In genomic region chr3:194689493-194689901, GRCh38 we compare ENCODE assay signal across 9 cellular contexts. TPM values are rescaled to one million over a fixed set of nuclear protein-coding genes. Genes with fewer than 3 reads are reported as not detected.
A peak's percentile ranks its signal among the peaks of the same experiment; 100 is the strongest.
DNase-seq lines count a peak whose midpoint lies in the region; ATAC-seq, FAIRE-seq and TF ChIP-seq lines count a peak whose summit lies in the region.
"Had no signal": no experiment of that assay in that cellular context is flagged by ENCODE, and none has a peak within 500 bp of the region (broad histone marks: within the 10 kb centered on the region; RNA-seq: fewer than 3 reads in every experiment).

No MANE protein-coding gene starts in this region.

- peaks cover 8% of the 10 kb centered on the region for H3K27me3 Mint-ChIP-seq in HFFc6 (ENCODE audit: insufficient read depth)
- no peaks in the 10 kb centered on the region for H3K27me3 Mint-ChIP-seq in natural killer cell (ENCODE audit: low read depth in 2 of 2)

- peak overlapping the region; percentile 54 for H3K4me3 Mint-ChIP-seq in HFFc6
- peak overlapping the region; percentile 93 for H3K4me3 Mint-ChIP-seq in natural killer cell

- TF ChIP-seq CTCF in HFFc6 (IDR thresholded peaks at IDR 0.05) (no peak), K562 (IDR thresholded peaks at IDR 0.05 in 2 of 3, conservative IDR thresholded peaks at IDR 0.05 in 1 of 3; ENCODE audit: insufficient read depth in 2 of 3, low read depth in 1 of 3, low read length in 3 of 3) (no peak), natural killer cell (IDR thresholded peaks at IDR 0.05) (no peak)

- no peaks in the 10 kb centered on the region for H3K9me1 ChIP-seq in K562 (ENCODE audit: control insufficient read depth, insufficient read depth, low read length)

- H3K36me3 Mint-ChIP-seq in HFFc6 (ENCODE audit: low read depth) (peaks cover 7% of the 10 kb centered on the region; the same call in 1 of the 2 replicates), natural killer cell (no peaks in the 10 kb centered on the region)

- H3K4me2 ChIP-seq in BLaER1 (peak overlapping the region; percentile 100), K562 (ENCODE audit: insufficient read depth, low read length) (no peak overlapping the region)

- H3K4me1 ChIP-seq in BLaER1 (peaks cover 81% of the 10 kb centered on the region), K562 (replicated peaks in 1 of 2; ENCODE audit: control insufficient read depth in 2 of 2, insufficient read depth in 2 of 2, low read length in 2 of 2) (peaks cover 0 to 16% of the 10 kb centered on the region in 2 experiments; a peak in 3 of 5 replicates)

- no peak for FAIRE-seq in K562 (lab: Jason Lieb, UNC)

- no peak for TF ChIP-seq RAD21 in K562 (CRISPR knock-in tag; conservative IDR thresholded peaks at IDR 0.05 in 1 of 2, IDR thresholded peaks at IDR 0.05 in 1 of 2)

- in situ Hi-C loops in K562 (cut with MboI): loop anchor here (10.0 kb wide), 2 partner anchors 415 to 835 kb away; no protein-coding TSS in a partner anchor

- POLR2A ChIA-PET in K562 (lab: Yijun Ruan, JAX): no interaction called here

- no peak for TF ChIP-seq EP300 in K562 (IDR thresholded peaks at IDR 0.05; ENCODE audit: low read length)

- no TSS peak for BruUV-seq in K562 (replicated peaks; lab: Mats Ljungman, UMichigan)

- H3K4me1 Mint-ChIP-seq in HFFc6 (ENCODE audit: low read depth): peaks cover 44% of the 10 kb centered on the region
- peaks cover 67 to 73% of the 10 kb centered on the region in 2 donors for H3K4me1 Mint-ChIP-seq in natural killer cell

- no peak for ATAC-seq in K562
- ATAC-seq in natural killer cell: peak; percentile 27 to 42 (median 42)
- ATAC-seq in GM21717 (IDR thresholded peaks at IDR 0.05; ENCODE audit: unreplicated experiment): no peak
- no peak for ATAC-seq in GM21825 (IDR thresholded peaks at IDR 0.05; ENCODE audit: unreplicated experiment)
- ATAC-seq in GM18502 (IDR thresholded peaks at IDR 0.05; ENCODE audit: poor library complexity, unreplicated experiment): no peak

- H2AFZ ChIP-seq in K562 (ENCODE audit: low read depth, low read length): no peak overlapping the region

- no peaks in the 10 kb centered on the region for H3K36me3 ChIP-seq in BLaER1
- H3K36me3 ChIP-seq in K562 (ENCODE audit: control insufficient read depth, insufficient read depth, low read length): no peaks in the 10 kb centered on the region

- no peaks in the 10 kb centered on the region for H3K9me3 Mint-ChIP-seq in HFFc6
- H3K9me3 Mint-ChIP-seq in natural killer cell: no peaks in the 10 kb centered on the region

- H3K9ac ChIP-seq in BLaER1 (peak overlapping the region; percentile 89), K562 (ENCODE audit: insufficient read depth in 1 of 2, low read depth in 2 of 2, low read length in 2 of 2) (no peak overlapping the region)

- H3K27ac ChIP-seq in BLaER1 (peak overlapping the region; percentile 87), K562 (ENCODE audit: extremely low read depth, low read depth, low read length) (no peak overlapping the region)

- no peaks in the 10 kb centered on the region for H3K79me2 ChIP-seq in K562 (ENCODE audit: control insufficient read depth, insufficient read depth, low read length)

- no peaks in the 10 kb centered on the region for H3K9me3 ChIP-seq in BLaER1
- H3K9me3 ChIP-seq in K562 (replicated peaks; ENCODE audit: control insufficient read depth, insufficient read depth, low read depth, low read length): no peaks in the 10 kb centered on the region

- DNase-seq in HFFc6 (no peak), K562 (ENCODE audit: extremely low read depth in 1 of 4, low spot score in 3 of 4) (no peak), natural killer cell (peak; percentile 59), NCI-H82 (lab: John Stamatoyannopoulos, UW) (no peak)
- DNase-seq: NCI-H774 had no signal

- intact Hi-C loops in K562 (cut with micrococcal nuclease): loop anchor here (10.0 kb wide), 1 partner anchor 265 kb away; no protein-coding TSS in a partner anchor
- intact Hi-C loops in natural killer cell (cut with micrococcal nuclease): loop anchor here (5.0 kb wide), 2 partner anchors 753 to 853 kb away; partner anchors contain the start of genes ACAP2 and PPP1R2

- WGBS in K562 (ENCODE audit: insufficient coverage, low coverage, missing lambda C conversion rate): 40% methylated on average over 9 of the region's 9 CpGs

- H3K4me3 ChIP-seq in BLaER1: peak overlapping the region; percentile 94
- H3K4me3 ChIP-seq in K562: no peak overlapping the region

- H3K27me3 ChIP-seq in BLaER1 (no peaks in the 10 kb centered on the region), K562 (ENCODE audit: control insufficient read depth in 2 of 2, insufficient read depth in 2 of 2, low read length in 2 of 2) (peaks cover 0 to 37% of the 10 kb centered on the region in 2 experiments; a peak in 3 of 5 replicates)

- CTCF ChIA-PET in K562 (lab: Yijun Ruan, JAX; ENCODE audit: low intra/inter-chr PET ratio): no interaction called here

- no peak for TF ChIP-seq POLR2A in K562 (conservative IDR thresholded peaks at IDR 0.05)

- peaks cover 19% of the 10 kb centered on the region for H4K20me1 ChIP-seq in BLaER1
- H4K20me1 ChIP-seq in K562 (replicated peaks; ENCODE audit: control insufficient read depth, insufficient read depth, low read length): no peaks in the 10 kb centered on the region

- H3K27ac Mint-ChIP-seq in HFFc6 (peak overlapping the region; percentile 42; the same call in 1 of the 2 replicates), natural killer cell (peak overlapping the region; percentile 89 to 98)

RNA-seq across cellular contexts. Expression of gene FAM43A, which starts 3.8 kb away (rescaled TPM):
- 10 to 100 TPM; 10.6 to 28.5 (median 11.6) TPM for total RNA-seq in HFFc6 (2021; fragmentation: NEBNext Ultra II Directional; extraction: Animal tissue kit (Norgen Biotek cat#: 25700))
- total RNA-seq in K562 (2011; cell fraction: chromatin; rRNA removed; ENCODE audit: low replicate concordance): 1.8 TPM in 1 of 2 replicates, not detected in the other
- total RNA-seq in K562 (2011; cell fraction: nucleolus; rRNA removed): 1.1 and 2.3 TPM in 2 replicates
- total RNA-seq in K562 (2011; cell fraction: nucleoplasm; rRNA removed): 0.46 and 0.73 TPM in 2 replicates
- total RNA-seq in K562 (2014; rRNA removed) (0.45 and 0.54 TPM in 2 replicates), K562 (2014; rRNA removed; fragmentation: Illumina TruSeq; extraction: Trizol) (0.16 and 0.18 TPM in 2 replicates), K562 (2015; rRNA removed; fragmentation: Illumina TruSeq; extraction: Trizol) (0.07 and 0.15 TPM in 2 replicates), K562 (2021) (0.74 and 1.2 TPM in 2 replicates), natural killer cell (10 to 100 TPM; 13.2 to 35.2 (median 21.6) TPM)
- polyA plus RNA-seq in K562 (2011; rRNA removed) (0.60 and 0.61 TPM in 2 replicates), K562 (2014; fragmentation: Illumina TruSeq; extraction: Trizol) (0.18 and 0.21 TPM in 2 replicates), K562 (2014; fragmentation: Nextera tagmentation; extraction: Ambion mirVana) (under 1 TPM; 0.03 to 0.04 TPM), K562 (2014; rRNA removed) (0.56 and 0.76 TPM in 2 replicates)
- 0.69 and 3.2 TPM in 2 replicates for polyA plus RNA-seq in K562 (2011; cell fraction: cytosol; rRNA removed)
- polyA plus RNA-seq in K562 (2011; cell fraction: nucleus; rRNA removed): 2.0 and 5.0 TPM in 2 replicates
- 1.0 and 1.5 TPM in 2 replicates for polyA plus RNA-seq in K562 (2012)
- 0.15 and 0.28 TPM in 2 replicates for polyA minus RNA-seq in K562 (2011; rRNA and poly(A)+ RNA removed)
- 0.55 and 1.0 TPM in 2 replicates for polyA minus RNA-seq in K562 (2011; cell fraction: cytosol; rRNA and poly(A)+ RNA removed)
- 1.3 and 1.7 TPM in 2 replicates for polyA minus RNA-seq in K562 (2011; cell fraction: nucleus; rRNA and poly(A)+ RNA removed)

RNA-seq across cellular contexts. Expression of gene LSG1, which starts 17.5 kb away (rescaled TPM):
- total RNA-seq in HFFc6 (2021; fragmentation: NEBNext Ultra II Directional; extraction: Animal tissue kit (Norgen Biotek cat#: 25700)): 10 to 100 TPM; 26.4 to 31.7 (median 29.3) TPM
- total RNA-seq in K562 (2011; cell fraction: chromatin; rRNA removed; ENCODE audit: low replicate concordance): 63.6 and 106 TPM in 2 replicates
- 56.9 and 58.4 TPM in 2 replicates for total RNA-seq in K562 (2011; cell fraction: nucleolus; rRNA removed)
- total RNA-seq in K562 (2011; cell fraction: nucleoplasm; rRNA removed): 51.1 and 71.5 TPM in 2 replicates
- total RNA-seq in K562 (2014; rRNA removed) (45.4 and 59.8 TPM in 2 replicates), K562 (2014; rRNA removed; fragmentation: Illumina TruSeq; extraction: Trizol) (56.5 and 59.8 TPM in 2 replicates), K562 (2015; rRNA removed; fragmentation: Illumina TruSeq; extraction: Trizol) (68.4 and 73.7 TPM in 2 replicates), K562 (2021) (35.2 and 37.9 TPM in 2 replicates), natural killer cell (10 to 100 TPM; 56.4 to 67.6 (median 64.9) TPM)
- polyA plus RNA-seq in K562 (2011; rRNA removed) (50.5 and 55.7 TPM in 2 replicates), K562 (2014; fragmentation: Illumina TruSeq; extraction: Trizol) (49.4 and 55.5 TPM in 2 replicates), K562 (2014; fragmentation: Nextera tagmentation; extraction: Ambion mirVana) (10 to 100 TPM; 14.9 to 23.0 TPM), K562 (2014; rRNA removed) (39.5 and 46.7 TPM in 2 replicates)
- polyA plus RNA-seq in K562 (2011; cell fraction: cytosol; rRNA removed): 21.2 and 29.8 TPM in 2 replicates
- 58.3 and 70.1 TPM in 2 replicates for polyA plus RNA-seq in K562 (2011; cell fraction: nucleus; rRNA removed)
- polyA plus RNA-seq in K562 (2012): 21.9 and 36.2 TPM in 2 replicates
- 71.0 and 90.5 TPM in 2 replicates for polyA minus RNA-seq in K562 (2011; rRNA and poly(A)+ RNA removed)
- 29.7 and 38.5 TPM in 2 replicates for polyA minus RNA-seq in K562 (2011; cell fraction: cytosol; rRNA and poly(A)+ RNA removed)
- 41.5 and 62.8 TPM in 2 replicates for polyA minus RNA-seq in K562 (2011; cell fraction: nucleus; rRNA and poly(A)+ RNA removed)

RNA-seq across cellular contexts. Expression of gene TMEM44, which starts 56.3 kb away (rescaled TPM):
- 10 to 100 TPM; 11.8 to 14.0 (median 13.2) TPM for total RNA-seq in HFFc6 (2021; fragmentation: NEBNext Ultra II Directional; extraction: Animal tissue kit (Norgen Biotek cat#: 25700))
- total RNA-seq in K562 (2011; cell fraction: chromatin; rRNA removed; ENCODE audit: low replicate concordance): 57.1 and 107 TPM in 2 replicates
- total RNA-seq in K562 (2011; cell fraction: nucleolus; rRNA removed): 59.7 and 67.4 TPM in 2 replicates
- total RNA-seq in K562 (2011; cell fraction: nucleoplasm; rRNA removed): 57.2 and 61.1 TPM in 2 replicates
- total RNA-seq in K562 (2014; rRNA removed) (13.1 and 13.8 TPM in 2 replicates), K562 (2014; rRNA removed; fragmentation: Illumina TruSeq; extraction: Trizol) (6.0 and 7.2 TPM in 2 replicates), K562 (2015; rRNA removed; fragmentation: Illumina TruSeq; extraction: Trizol) (7.5 TPM in 2 replicates), K562 (2021) (16.9 and 18.1 TPM in 2 replicates), natural killer cell (1 to 10 TPM; 2.1 to 3.0 (median 2.8) TPM)
- polyA plus RNA-seq in K562 (2011; rRNA removed) (13.5 and 14.5 TPM in 2 replicates), K562 (2014; fragmentation: Illumina TruSeq; extraction: Trizol) (11.3 and 12.4 TPM in 2 replicates), K562 (2014; fragmentation: Nextera tagmentation; extraction: Ambion mirVana) (1 to 10 TPM in 1 of 2 experiments, under 1 TPM in 1; 0.53 to 1.7 TPM), K562 (2014; rRNA removed) (15.5 and 16.2 TPM in 2 replicates)
- 11.8 and 16.3 TPM in 2 replicates for polyA plus RNA-seq in K562 (2011; cell fraction: cytosol; rRNA removed)
- 44.6 and 76.9 TPM in 2 replicates for polyA plus RNA-seq in K562 (2011; cell fraction: nucleus; rRNA removed)
- 9.8 and 17.5 TPM in 2 replicates for polyA plus RNA-seq in K562 (2012)
- 9.1 and 13.7 TPM in 2 replicates for polyA minus RNA-seq in K562 (2011; rRNA and poly(A)+ RNA removed)
- polyA minus RNA-seq in K562 (2011; cell fraction: cytosol; rRNA and poly(A)+ RNA removed): 7.7 and 7.8 TPM in 2 replicates
- 13.4 and 18.8 TPM in 2 replicates for polyA minus RNA-seq in K562 (2011; cell fraction: nucleus; rRNA and poly(A)+ RNA removed)

Comparison
In these comparisons a context has a peak if more than half of its experiments do, and no peak if none do; other contexts are left out.
1. ATAC-seq: peak in natural killer cell (3 of 3); none in K562 (single experiment), GM21717 (single experiment), GM21825 (single experiment) and GM18502 (single experiment).